ENCODE assay signal across 10 cellular contexts in genomic region chr17:77470330-77470786, GRCh38.
DNase-seq lines count a peak whose midpoint lies in the region; ATAC-seq, FAIRE-seq and TF ChIP-seq lines count a peak whose summit lies in the region.
"Had no signal": no experiment of that assay in that cellular context is flagged by ENCODE, and none has a peak within 500 bp of the region (broad histone marks: within the 10 kb centered on the region; RNA-seq: fewer than 3 reads in every experiment).

No MANE protein-coding gene starts in this region.

- H3K4me3 ChIP-seq in keratinocyte (ENCODE audit: control insufficient read depth in 2 of 3, extremely low read depth in 1 of 3, insufficient read depth in 2 of 3, low read depth in 1 of 3, low read length in 3 of 3), result no peak overlapping the region
- no peak overlapping the region for H3K4me3 ChIP-seq in testis

- no peak for DNase-seq in activated naive CD4-positive, alpha-beta T cell treated with anti-CD3 and anti-CD28 coated beads, Interleukin-2, amount 10 ng/mL, durations not matched to agents 7 days and 5 days
- DNase-seq in activated naive CD4-positive, alpha-beta T cell treated with Interleukin-2 at 50 U/mL for 16 hours, result no peak
- DNase-seq in activated CD8-positive, alpha-beta T cell treated with anti-CD3 and anti-CD28 coated beads for 36 hours, result no peak
- DNase-seq in keratinocyte (ENCODE audit: low read depth, low spot score) (no peak), testis (no peak), NCI-H1105 (lab: John Stamatoyannopoulos, UW) (no peak), SIG-M5 (lab: John Stamatoyannopoulos, UW) (no peak), GM13977 (ENCODE audit: low spot score) (no peak)
- DNase-seq: AML-193 had no signal

- CTCF ChIA-PET in activated naive CD4-positive, alpha-beta T cell treated with anti-CD3 and anti-CD28 coated beads, Interleukin-2, amount 10 ng/mL, durations not matched to agents 7 days and 5 days (lab: Charles Lee), result no interaction called here
- CTCF ChIA-PET in activated CD8-positive, alpha-beta T cell treated with anti-CD3 and anti-CD28 coated beads for 36 hours (lab: Charles Lee), result interaction anchor here (3.3 kb wide), 2 partner anchors 30 to 40 kb away, joined by 14 to 47 read pairs; no protein-coding TSS in a partner anchor

- peak overlapping the region; percentile 76 for H3K27ac Mint-ChIP-seq in activated naive CD4-positive, alpha-beta T cell treated with anti-CD3 and anti-CD28 coated beads, Interleukin-2, amount 10 ng/mL, durations not matched to agents 7 days and 5 days
- H3K27ac Mint-ChIP-seq in activated CD8-positive, alpha-beta T cell treated with anti-CD3 and anti-CD28 coated beads for 36 hours, result peak overlapping the region; percentile 87

- intact Hi-C loops in activated CD8-positive, alpha-beta T cell treated with anti-CD3 and anti-CD28 coated beads for 36 hours (cut with micrococcal nuclease), result loop anchor here (5.0 kb wide), 1 partner anchor 38 kb away; no protein-coding TSS in a partner anchor
- intact Hi-C loops in testis (cut with DNase I; ENCODE audit: low total_unique reads), result no loop called here

- no peak overlapping the region for H3K9ac ChIP-seq in keratinocyte (ENCODE audit: control insufficient read depth, extremely low read depth, insufficient read depth, low read length)

- peaks cover 4% of the 10 kb centered on the region for H4K20me1 ChIP-seq in keratinocyte (ENCODE audit: control insufficient read depth, extremely low read depth, insufficient read depth, low read length)

- H3K9me3 Mint-ChIP-seq in activated naive CD4-positive, alpha-beta T cell treated with anti-CD3 and anti-CD28 coated beads, Interleukin-2, amount 10 ng/mL, durations not matched to agents 7 days and 5 days, result no peaks in the 10 kb centered on the region
- H3K9me3 Mint-ChIP-seq in activated CD8-positive, alpha-beta T cell treated with anti-CD3 and anti-CD28 coated beads for 36 hours, result peaks cover 1% of the 10 kb centered on the region

- H3K79me2 ChIP-seq in keratinocyte (ENCODE audit: control insufficient read depth, insufficient read depth, low read length), result peaks cover 67% of the 10 kb centered on the region

- no peaks in the 10 kb centered on the region for H3K27me3 Mint-ChIP-seq in activated naive CD4-positive, alpha-beta T cell treated with anti-CD3 and anti-CD28 coated beads, Interleukin-2, amount 10 ng/mL, durations not matched to agents 7 days and 5 days
- H3K27me3 Mint-ChIP-seq in activated CD8-positive, alpha-beta T cell treated with anti-CD3 and anti-CD28 coated beads for 36 hours, result no peaks in the 10 kb centered on the region

- H3K36me3 ChIP-seq in keratinocyte (ENCODE audit: control insufficient read depth in 2 of 2, extremely low read depth in 1 of 2, insufficient read depth in 2 of 2, low read length in 2 of 2) (peaks cover 7 to 15% of the 10 kb centered on the region in 2 experiments), testis (ENCODE audit: low read depth, missing control alignments) (no peaks in the 10 kb centered on the region)

- H3K9me1 ChIP-seq in keratinocyte (ENCODE audit: control insufficient read depth, extremely low read depth, insufficient read depth, low read length), result peaks cover 18% of the 10 kb centered on the region

- 96 to 97% methylated on average over 3 of the region's 3 CpGs for WGBS in testis, 2 donors

- in situ Hi-C loops in GM13977 (cut with MboI; ENCODE audit: low pct_unique_long_range_greater_than_20kb, low sequenced_read_pairs, unreplicated experiment), result no loop called here

- H3K4me3 Mint-ChIP-seq in activated naive CD4-positive, alpha-beta T cell treated with anti-CD3 and anti-CD28 coated beads, Interleukin-2, amount 10 ng/mL, durations not matched to agents 7 days and 5 days, result no peak overlapping the region
- H3K4me3 Mint-ChIP-seq in activated CD8-positive, alpha-beta T cell treated with anti-CD3 and anti-CD28 coated beads for 36 hours, result peak overlapping the region; percentile 69

- no peak overlapping the region for H2AFZ ChIP-seq in keratinocyte (ENCODE audit: control insufficient read depth, low read length)

- peaks cover 76% of the 10 kb centered on the region for H3K36me3 Mint-ChIP-seq in activated naive CD4-positive, alpha-beta T cell treated with anti-CD3 and anti-CD28 coated beads, Interleukin-2, amount 10 ng/mL, durations not matched to agents 7 days and 5 days
- peaks cover 79% of the 10 kb centered on the region for H3K36me3 Mint-ChIP-seq in activated CD8-positive, alpha-beta T cell treated with anti-CD3 and anti-CD28 coated beads for 36 hours (ENCODE audit: low read depth)

- no peak for ATAC-seq in activated CD8-positive, alpha-beta T cell treated with anti-CD3 and anti-CD28 coated beads for 36 hours

- POLR2A ChIA-PET in activated CD8-positive, alpha-beta T cell treated with anti-CD3 and anti-CD28 coated beads for 36 hours (lab: Charles Lee), result interaction anchor here (0.9 to 5.5 kb wide), 3 partner anchors 10 to 31 kb away, joined by 3 to 110 read pairs (median 3); no protein-coding TSS in a partner anchor

- H3K4me2 ChIP-seq in keratinocyte (ENCODE audit: control insufficient read depth, extremely low read depth, insufficient read depth, low read depth, low read length), result peak overlapping the region; percentile 87

- H3K9me3 ChIP-seq in keratinocyte (ENCODE audit: control insufficient read depth, low read depth, low read length) (no peaks in the 10 kb centered on the region), testis (no peaks in the 10 kb centered on the region)

- no peak for FAIRE-seq in keratinocyte (lab: Jason Lieb, UNC)
- FAIRE-seq: endometrium had no signal

- H3K4me1 ChIP-seq in keratinocyte (ENCODE audit: control insufficient read depth, extremely low read depth, insufficient read depth, low read length) (peaks cover 68% of the 10 kb centered on the region), testis (peaks cover 71% of the 10 kb centered on the region)

- H3K27ac ChIP-seq in keratinocyte (ENCODE audit: control insufficient read depth, insufficient read depth, low read length) (peak overlapping the region; percentile 77), testis (peak overlapping the region; percentile 16 to 51)

- H3K27me3 ChIP-seq in keratinocyte (ENCODE audit: control insufficient read depth, extremely low read depth, insufficient read depth, low read length), result no peaks in the 10 kb centered on the region
- no peaks in the 10 kb centered on the region for H3K27me3 ChIP-seq in testis

- TF ChIP-seq CTCF in activated CD8-positive, alpha-beta T cell treated with anti-CD3 and anti-CD28 coated beads for 36 hours (IDR thresholded peaks at IDR 0.05), result no peak
- TF ChIP-seq CTCF in keratinocyte (optimal IDR thresholded peaks at IDR 0.05 in 1 of 3, IDR thresholded peaks at IDR 0.05 in 1 of 3, conservative IDR thresholded peaks at IDR 0.05 in 1 of 3; ENCODE audit: extremely low read depth in 1 of 3, insufficient read depth in 2 of 3, low read length in 3 of 3) (no peak), testis (IDR thresholded peaks at IDR 0.05) (no peak), GM13977 (IDR thresholded peaks at IDR 0.05; ENCODE audit: extremely low read depth, insufficient read depth, missing control alignments) (no peak)

- dilution Hi-C loops in keratinocyte (cut with MboI; ENCODE audit: extremely low pct_ligation_motif_present, low sequenced_read_pairs), result no loop called here

- peaks cover 97% of the 10 kb centered on the region for H3K4me1 Mint-ChIP-seq in activated naive CD4-positive, alpha-beta T cell treated with anti-CD3 and anti-CD28 coated beads, Interleukin-2, amount 10 ng/mL, durations not matched to agents 7 days and 5 days
- peaks cover 94% of the 10 kb centered on the region for H3K4me1 Mint-ChIP-seq in activated CD8-positive, alpha-beta T cell treated with anti-CD3 and anti-CD28 coated beads for 36 hours (ENCODE audit: low read depth)

- no peak for TF ChIP-seq POLR2A in testis (IDR thresholded peaks at IDR 0.05)
